In genomic region chr2:65545818-65546217, GRCh38 we compare ENCODE assay signal across 11 cellular contexts.
DNase-seq lines count a peak whose midpoint lies in the region; ATAC-seq, FAIRE-seq and TF ChIP-seq lines count a peak whose summit lies in the region.
"Had no signal": no experiment of that assay in that cellular context is flagged by ENCODE, and none has a peak within 500 bp of the region (broad histone marks: within the 10 kb centered on the region; RNA-seq: fewer than 3 reads in every experiment).

No MANE protein-coding gene starts in this region.

- no peak for DNase-seq in activated T-cell treated with anti-CD3 and anti-CD28 coated beads, Interleukin-2, amount 50 U/mL, for 72 hours
- no peak for DNase-seq in activated T-cell treated with anti-CD3 and anti-CD28 coated beads for 4 hours
- DNase-seq in left ventricle myocardium inferior: no peak
- peak; percentile 78 for DNase-seq in small intestine
- DNase-seq in NCI-H146 (lab: John Stamatoyannopoulos, UW): no peak
- DNase-seq: activated CD8-positive, alpha-beta memory T cell treated with anti-CD3 and anti-CD28 coated beads, Interleukin-2, amount 50 U/mL, for 48 hours had no signal

- H3K27me3 ChIP-seq in left ventricle myocardium inferior (ENCODE audit: low read depth) (no peaks in the 10 kb centered on the region), small intestine (ENCODE audit: control insufficient read depth in 2 of 2, insufficient read depth in 2 of 2, low read length in 2 of 2) (no peaks in the 10 kb centered on the region)

- H3K4me3 Mint-ChIP-seq in activated T-cell treated with anti-CD3 and anti-CD28 coated beads, Interleukin-2, amount 50 U/mL, for 72 hours: no peak overlapping the region
- H3K4me3 Mint-ChIP-seq: stimulated activated memory B cell treated with anti-CD40 and anti-IgM and Interleukin-4, amounts not matched to agents 10 μg/mL and 1 μg/mL and 100 μg/mL, for 72 hours had no signal

- H3K36me3 ChIP-seq in left ventricle myocardium inferior (no peaks in the 10 kb centered on the region), small intestine (ENCODE audit: control insufficient read depth in 2 of 2, insufficient read depth in 2 of 2, low read length in 2 of 2) (no peaks in the 10 kb centered on the region)

- no peaks in the 10 kb centered on the region for H3K9me3 Mint-ChIP-seq in activated T-cell treated with anti-CD3 and anti-CD28 coated beads, Interleukin-2, amount 50 U/mL, for 72 hours
- H3K9me3 Mint-ChIP-seq: stimulated activated memory B cell treated with anti-CD40 and anti-IgM and Interleukin-4, amounts not matched to agents 10 μg/mL and 1 μg/mL and 100 μg/mL, for 72 hours had no signal

- peak; percentile 22 to 59 for ATAC-seq in activated T-cell treated with anti-CD3 and anti-CD28 coated beads, Interleukin-2, amount 50 U/mL, for 72 hours (replicated peaks in 1 of 2)
- ATAC-seq in activated CD4-positive, CD25-positive, alpha-beta regulatory T cell treated with anti-CD3 and anti-CD28 coated beads, Interleukin-2, amount 50 U/mL, for 24 hours: no peak
- ATAC-seq in GM18502 (IDR thresholded peaks at IDR 0.05; ENCODE audit: poor library complexity, unreplicated experiment): no peak
- ATAC-seq: stimulated activated memory B cell treated with anti-CD40 and anti-IgM and Interleukin-4, amounts not matched to agents 10 μg/mL and 1 μg/mL and 100 μg/mL, for 72 hours had no signal

- intact Hi-C loops in left ventricle myocardium inferior (cut with micrococcal nuclease): loop anchor here (5.0 kb wide), 1 partner anchor 109 kb away; no protein-coding TSS in a partner anchor

- peaks cover 18% of the 10 kb centered on the region for H3K4me1 Mint-ChIP-seq in activated T-cell treated with anti-CD3 and anti-CD28 coated beads, Interleukin-2, amount 50 U/mL, for 72 hours (ENCODE audit: low read depth)

- no peaks in the 10 kb centered on the region for H3K27me3 Mint-ChIP-seq in activated T-cell treated with anti-CD3 and anti-CD28 coated beads, Interleukin-2, amount 50 U/mL, for 72 hours (ENCODE audit: low read depth)

- H3K4me3 ChIP-seq in left ventricle myocardium inferior (no peak overlapping the region), small intestine (ENCODE audit: low read depth in 1 of 2, low read length in 2 of 2) (no peak overlapping the region)
- H3K4me3 ChIP-seq: skin epidermis had no signal

- H3K4me1 ChIP-seq in left ventricle myocardium inferior (peaks cover 18% of the 10 kb centered on the region), small intestine (ENCODE audit: control insufficient read depth in 2 of 2, insufficient read depth in 1 of 2, low read depth in 1 of 2, low read length in 1 of 2) (peaks cover 0 to 2% of the 10 kb centered on the region in 2 donors)

- H3K9me3 ChIP-seq in left ventricle myocardium inferior (replicated peaks): no peaks in the 10 kb centered on the region
- no peaks in the 10 kb centered on the region for H3K9me3 ChIP-seq in small intestine (ENCODE audit: control insufficient read depth, low read depth)

- WGBS in small intestine, 3 donors: 40 to 58% (median 53%) methylated on average over 1 of the region's 1 CpG

- TF ChIP-seq CTCF in VCaP (conservative IDR thresholded peaks at IDR 0.05) (no peak), left ventricle myocardium inferior (IDR thresholded peaks at IDR 0.05; ENCODE audit: borderline replicate concordance) (no peak)

- H3K36me3 Mint-ChIP-seq in activated T-cell treated with anti-CD3 and anti-CD28 coated beads, Interleukin-2, amount 50 U/mL, for 72 hours (ENCODE audit: insufficient read depth in 2 of 2): no peaks in the 10 kb centered on the region
- H3K36me3 Mint-ChIP-seq: stimulated activated memory B cell treated with anti-CD40 and anti-IgM and Interleukin-4, amounts not matched to agents 10 μg/mL and 1 μg/mL and 100 μg/mL, for 72 hours had no signal

- FAIRE-seq in small intestine (lab: Jason Lieb, UNC): no peak

- H3K27ac Mint-ChIP-seq in activated T-cell treated with anti-CD3 and anti-CD28 coated beads, Interleukin-2, amount 50 U/mL, for 72 hours: no peak overlapping the region
- H3K27ac Mint-ChIP-seq: stimulated activated memory B cell treated with anti-CD40 and anti-IgM and Interleukin-4, amounts not matched to agents 10 μg/mL and 1 μg/mL and 100 μg/mL, for 72 hours had no signal

- H3K27ac ChIP-seq in VCaP: peak overlapping the region; percentile 14
- H3K27ac ChIP-seq in left ventricle myocardium inferior (replicated peaks): peak overlapping the region; percentile 69
- peak overlapping the region in 1 of 2 donors; percentile 59 for H3K27ac ChIP-seq in small intestine (ENCODE audit: low read depth in 1 of 2, low read length in 1 of 2)

Comparison
In these comparisons a context has a peak if more than half of its experiments do, and no peak if none do; other contexts are left out.
1. ATAC-seq: peak in activated T-cell treated with anti-CD3 and anti-CD28 coated beads, Interleukin-2, amount 50 U/mL, for 72 hours (2 of 2); none in activated CD4-positive, CD25-positive, alpha-beta regulatory T cell treated with anti-CD3 and anti-CD28 coated beads, Interleukin-2, amount 50 U/mL, for 24 hours (0 of 2) and GM18502 (single experiment).